Comparison of ENCODE assay signal across 8 cellular contexts in genomic region chr4:10093273-10093621, GRCh38. TPM values are rescaled to one million over a fixed set of nuclear protein-coding genes. Genes with fewer than 3 reads are reported as not detected.
DNase-seq lines count a peak whose midpoint lies in the region; ATAC-seq, FAIRE-seq and TF ChIP-seq lines count a peak whose summit lies in the region.

No MANE protein-coding gene starts in this region.

- CTCF ChIA-PET in endothelial cell of umbilical vein (lab: Charles Lee): interaction anchor here (0.9 to 1.9 kb wide), 9 partner anchors 13 to 65 kb away, joined by 3 to 9 read pairs (median 4); no protein-coding TSS in a partner anchor

- FAIRE-seq in endothelial cell of umbilical vein (lab: Jason Lieb, UNC): no peak

- H3K9me3 ChIP-seq in endothelial cell of umbilical vein (replicated peaks; ENCODE audit: control insufficient read depth, insufficient read depth, low read length): no peaks in the 10 kb centered on the region
- no peaks in the 10 kb centered on the region for H3K9me3 ChIP-seq in aorta (ENCODE audit: control insufficient read depth, low read length)
- no peaks in the 10 kb centered on the region for H3K9me3 ChIP-seq in body of pancreas
- no peaks in the 10 kb centered on the region for H3K9me3 ChIP-seq in Karpas-422 (ENCODE audit: low read length)

- no peak for DNase-seq in stimulated activated naive CD8-positive, alpha-beta T cell treated with anti-CD3 and anti-CD28 coated beads, Interleukin-15, Interleukin-2, amounts not matched to agents 100 U/mL and 50 U/mL, for 24 hours
- DNase-seq in endothelial cell of umbilical vein (ENCODE audit: low read depth, low spot score): no peak
- DNase-seq in natural killer cell treated with Interleukin-12 subunit alpha and Interleukin-12 subunit beta and Interleukin-15 and Interleukin-18, amount 100 ng/mL, for 72 hours (ENCODE audit: low spot score): no peak
- peak; percentile 46 to 70 for DNase-seq in aorta
- DNase-seq in body of pancreas: no peak
- no peak for DNase-seq in cerebellar nuclear complex (lab: John Stamatoyannopoulos, UW)
- no peak for DNase-seq in Karpas-422

- H3K9me2 ChIP-seq in Karpas-422 (replicated peaks; ENCODE audit: insufficient read depth, low read length): no peaks in the 10 kb centered on the region

- no peak for ATAC-seq in stimulated activated naive CD8-positive, alpha-beta T cell treated with anti-CD3 and anti-CD28 coated beads, Interleukin-15, Interleukin-2, amounts not matched to agents 100 U/mL and 50 U/mL, for 24 hours
- ATAC-seq in natural killer cell treated with Interleukin-12 subunit alpha and Interleukin-12 subunit beta and Interleukin-15 and Interleukin-18, amount 100 ng/mL, for 72 hours: no peak
- ATAC-seq in aorta (ENCODE audit: low FRiP score) (no peak), body of pancreas (no peak)

- H3K36me3 ChIP-seq in endothelial cell of umbilical vein (ENCODE audit: control insufficient read depth in 2 of 2, extremely low read depth in 1 of 2, insufficient read depth in 2 of 2, low read length in 2 of 2) (peaks cover 24 to 65% of the 10 kb centered on the region in 2 experiments), aorta (ENCODE audit: control insufficient read depth in 1 of 2, insufficient read depth in 2 of 2, low read length in 1 of 2) (peaks cover 0 to 12% of the 10 kb centered on the region in 2 donors), body of pancreas (replicated peaks in 1 of 2; ENCODE audit: insufficient read depth in 1 of 2, low read depth in 2 of 2) (peaks cover 7 to 27% of the 10 kb centered on the region in 2 donors), Karpas-422 (ENCODE audit: insufficient read depth, low read length) (peaks cover 4% of the 10 kb centered on the region; the same call in 1 of the 2 replicates)

- H3K4me2 ChIP-seq in endothelial cell of umbilical vein (ENCODE audit: insufficient read depth, low read length): peak overlapping the region; percentile 2
- H3K4me2 ChIP-seq in Karpas-422 (ENCODE audit: low read depth, low read length, poor library complexity, severe bottlenecking): no peak overlapping the region

- no peaks in the 10 kb centered on the region for H3K27me3 Mint-ChIP-seq in stimulated activated naive CD8-positive, alpha-beta T cell treated with anti-CD3 and anti-CD28 coated beads, Interleukin-15, Interleukin-2, amounts not matched to agents 100 ng/mL and 50 ng/mL, for 24 hours
- H3K27me3 Mint-ChIP-seq in natural killer cell treated with Interleukin-12 subunit alpha and Interleukin-12 subunit beta and Interleukin-15 and Interleukin-18, amount 100 ng/mL, for 72 hours: no peaks in the 10 kb centered on the region

- TF ChIP-seq CTCF in endothelial cell of umbilical vein (IDR thresholded peaks at IDR 0.05; ENCODE audit: extremely low read depth in 1 of 2, insufficient read depth in 1 of 2, low read depth in 1 of 2, low read length in 2 of 2) (no peak), body of pancreas (IDR thresholded peaks at IDR 0.05) (no peak)

- H3K27me3 ChIP-seq in endothelial cell of umbilical vein (ENCODE audit: control insufficient read depth in 2 of 2, insufficient read depth in 2 of 2, low read length in 2 of 2) (no peaks in the 10 kb centered on the region), aorta (ENCODE audit: control insufficient read depth in 1 of 2, insufficient read depth in 2 of 2, low read length in 1 of 2) (no peaks in the 10 kb centered on the region), body of pancreas (no peaks in the 10 kb centered on the region), Karpas-422 (ENCODE audit: low read length) (no peaks in the 10 kb centered on the region)

- H3K9ac ChIP-seq in endothelial cell of umbilical vein (replicated peaks; ENCODE audit: extremely low read depth, insufficient read depth, low read length) (no peak overlapping the region), Karpas-422 (ENCODE audit: low read length) (no peak overlapping the region)

- BruUV-seq in endothelial cell of umbilical vein (replicated peaks; lab: Mats Ljungman, UMichigan): no TSS peak

- WGBS in aorta, 2 donors: 59 to 62% methylated on average over 11 of the region's 11 CpGs
- WGBS in body of pancreas, 2 donors: 96 to 100% methylated on average over 6 to 11 of the region's 11 CpGs

- H4K20me1 ChIP-seq in endothelial cell of umbilical vein (replicated peaks; ENCODE audit: control insufficient read depth, extremely low read depth, insufficient read depth, low read length) (no peaks in the 10 kb centered on the region), Karpas-422 (ENCODE audit: insufficient read depth, low read depth, low read length) (peaks cover 47% of the 10 kb centered on the region; the same call in 1 of the 2 replicates)

- dilution Hi-C loops in endothelial cell of umbilical vein (cut with MboI; ENCODE audit: extremely low pct_ligation_motif_present, low sequenced_read_pairs): no loop called here

- H3K27ac ChIP-seq in endothelial cell of umbilical vein (ENCODE audit: insufficient read depth, low read depth, low read length) (peak overlapping the region; percentile 53), aorta (ENCODE audit: low read depth in 1 of 2, low read length in 2 of 2) (peak overlapping the region; percentile 5 to 76), body of pancreas (peak overlapping the region in 1 of 4 donors; percentile 38), Karpas-422 (ENCODE audit: low read length) (no peak overlapping the region)

- H3K4me3 Mint-ChIP-seq in stimulated activated naive CD8-positive, alpha-beta T cell treated with anti-CD3 and anti-CD28 coated beads, Interleukin-15, Interleukin-2, amounts not matched to agents 100 ng/mL and 50 ng/mL, for 24 hours: peak overlapping the region; percentile 68
- H3K4me3 Mint-ChIP-seq in natural killer cell treated with Interleukin-12 subunit alpha and Interleukin-12 subunit beta and Interleukin-15 and Interleukin-18, amount 100 ng/mL, for 72 hours: peak overlapping the region; percentile 77

- peak overlapping the region; percentile 93 for H3K27ac Mint-ChIP-seq in stimulated activated naive CD8-positive, alpha-beta T cell treated with anti-CD3 and anti-CD28 coated beads, Interleukin-15, Interleukin-2, amounts not matched to agents 100 ng/mL and 50 ng/mL, for 24 hours
- H3K27ac Mint-ChIP-seq in natural killer cell treated with Interleukin-12 subunit alpha and Interleukin-12 subunit beta and Interleukin-15 and Interleukin-18, amount 100 ng/mL, for 72 hours: peak overlapping the region; percentile 94 to 95

- TF ChIP-seq POLR2A in endothelial cell of umbilical vein (IDR thresholded peaks at IDR 0.05; ENCODE audit: low read depth, low read length) (no peak), body of pancreas (IDR thresholded peaks at IDR 0.05) (no peak)

- POLR2A ChIA-PET in endothelial cell of umbilical vein (lab: Charles Lee): interaction anchor here (0.8 to 2.4 kb wide), 7 partner anchors 10 to 30 kb away, joined by 3 to 49 read pairs (median 7); partner anchors contain the start of gene WDR1

- H3K4me3 ChIP-seq in endothelial cell of umbilical vein (replicated peaks in 1 of 3; ENCODE audit: insufficient read depth in 1 of 3, low read depth in 1 of 3, low read length in 3 of 3) (no peak overlapping the region), aorta (ENCODE audit: low read length in 2 of 2) (no peak overlapping the region), body of pancreas (no peak overlapping the region), Karpas-422 (ENCODE audit: low read length) (no peak overlapping the region)

- H3K79me2 ChIP-seq in endothelial cell of umbilical vein (ENCODE audit: control insufficient read depth, insufficient read depth, low read length) (peaks cover 82% of the 10 kb centered on the region), Karpas-422 (ENCODE audit: low read length) (peaks cover 31% of the 10 kb centered on the region)

- H3K9me1 ChIP-seq in endothelial cell of umbilical vein (replicated peaks; ENCODE audit: control insufficient read depth, extremely low read depth, insufficient read depth, low read length): no peaks in the 10 kb centered on the region

- H2AFZ ChIP-seq in endothelial cell of umbilical vein (ENCODE audit: low read depth, low read length) (no peak overlapping the region), Karpas-422 (ENCODE audit: low read length) (no peak overlapping the region)

- peaks cover 75% of the 10 kb centered on the region for H3K4me1 Mint-ChIP-seq in stimulated activated naive CD8-positive, alpha-beta T cell treated with anti-CD3 and anti-CD28 coated beads, Interleukin-15, Interleukin-2, amounts not matched to agents 100 ng/mL and 50 ng/mL, for 24 hours (ENCODE audit: low read depth)
- H3K4me1 Mint-ChIP-seq in natural killer cell treated with Interleukin-12 subunit alpha and Interleukin-12 subunit beta and Interleukin-15 and Interleukin-18, amount 100 ng/mL, for 72 hours (ENCODE audit: low read depth in 2 of 2): peaks cover 54 to 71% of the 10 kb centered on the region in 2 donors

- intact Hi-C loops in endothelial cell of umbilical vein (cut with micrococcal nuclease) (loop anchor here (2.0 to 10.0 kb wide), 3 partner anchors 64 to 1452 kb away; no protein-coding TSS in a partner anchor), aorta (cut with DNase I) (loop anchor here in 1 of 2 donors (2.0 kb wide), 1 partner anchor 14 kb away; no protein-coding TSS in a partner anchor), body of pancreas (cut with DNase I) (no loop called here)

- peaks cover 78% of the 10 kb centered on the region for H3K36me3 Mint-ChIP-seq in stimulated activated naive CD8-positive, alpha-beta T cell treated with anti-CD3 and anti-CD28 coated beads, Interleukin-15, Interleukin-2, amounts not matched to agents 100 ng/mL and 50 ng/mL, for 24 hours (ENCODE audit: low read depth)
- H3K36me3 Mint-ChIP-seq in natural killer cell treated with Interleukin-12 subunit alpha and Interleukin-12 subunit beta and Interleukin-15 and Interleukin-18, amount 100 ng/mL, for 72 hours: peaks cover 5% of the 10 kb centered on the region

- no peaks in the 10 kb centered on the region for H3K9me3 Mint-ChIP-seq in stimulated activated naive CD8-positive, alpha-beta T cell treated with anti-CD3 and anti-CD28 coated beads, Interleukin-15, Interleukin-2, amounts not matched to agents 100 ng/mL and 50 ng/mL, for 24 hours
- no peaks in the 10 kb centered on the region for H3K9me3 Mint-ChIP-seq in natural killer cell treated with Interleukin-12 subunit alpha and Interleukin-12 subunit beta and Interleukin-15 and Interleukin-18, amount 100 ng/mL, for 72 hours

- H3K4me1 ChIP-seq in endothelial cell of umbilical vein (ENCODE audit: control insufficient read depth, extremely low read depth, insufficient read depth, low read length) (peaks cover 82% of the 10 kb centered on the region), aorta (ENCODE audit: control insufficient read depth in 1 of 2, insufficient read depth in 2 of 2, low read length in 2 of 2) (peaks cover 0 to 3% of the 10 kb centered on the region in 2 donors), body of pancreas (peaks cover 22% of the 10 kb centered on the region), Karpas-422 (ENCODE audit: low read length) (no peaks in the 10 kb centered on the region)

RNA-seq across cellular contexts. Expression of gene WDR1, which starts 23.4 kb away (rescaled TPM):
- total RNA-seq in endothelial cell of umbilical vein: 547 and 590 TPM in 2 replicates
- polyA plus RNA-seq in endothelial cell of umbilical vein: 660 and 666 TPM in 2 replicates
- 591 and 614 TPM in 2 replicates for polyA plus RNA-seq in endothelial cell of umbilical vein (2011; cell fraction: cytosol; rRNA removed)
- 508 and 517 TPM in 2 replicates for polyA plus RNA-seq in endothelial cell of umbilical vein (2011; cell fraction: nucleus; rRNA removed)
- 427 and 456 TPM in 2 replicates for polyA plus RNA-seq in endothelial cell of umbilical vein (2012)
- polyA minus RNA-seq in endothelial cell of umbilical vein: 633 and 649 TPM in 2 replicates
- polyA minus RNA-seq in endothelial cell of umbilical vein (2011; cell fraction: cytosol; rRNA and poly(A)+ RNA removed): 55.7 TPM
- polyA minus RNA-seq in endothelial cell of umbilical vein (2011; cell fraction: nucleus; rRNA and poly(A)+ RNA removed): 186 and 244 TPM in 2 replicates
- 100 to 1,000 TPM; 550 to 559 TPM for total RNA-seq in natural killer cell treated with Interleukin-12 subunit alpha and Interleukin-12 subunit beta and Interleukin-15 and Interleukin-18, amount 100 ng/mL, for 72 hours
- 100 to 1,000 TPM; 339 to 593 TPM for total RNA-seq in aorta
- polyA plus RNA-seq in aorta: 100 to 1,000 TPM; 159 to 207 TPM
- total RNA-seq in body of pancreas: 10 to 100 TPM; 46.1 to 51.9 TPM
- 67.5 and 116 TPM in 2 replicates for total RNA-seq in Karpas-422 (2014; rRNA removed; shearing (Covaris generic); ENCODE audit: low replicate concordance)

Comparison
In these comparisons a context has a peak if more than half of its experiments do, and no peak if none do; other contexts are left out.
1. DNase-seq: peak in aorta (2 of 2); none in stimulated activated naive CD8-positive, alpha-beta T cell treated with anti-CD3 and anti-CD28 coated beads, Interleukin-15, Interleukin-2, amounts not matched to agents 100 U/mL and 50 U/mL, for 24 hours (single experiment), endothelial cell of umbilical vein (single experiment), natural killer cell treated with Interleukin-12 subunit alpha and Interleukin-12 subunit beta and Interleukin-15 and Interleukin-18, amount 100 ng/mL, for 72 hours (single experiment), body of pancreas (0 of 4), cerebellar nuclear complex (0 of 2) and Karpas-422 (single experiment).